8 cellular contexts compared by ENCODE assay signal in genomic region chr1:147541672-147542548, GRCh38. TPM values are rescaled to one million over a fixed set of nuclear protein-coding genes. Genes with fewer than 3 reads are reported as not detected.
DNase-seq lines count a peak whose midpoint lies in the region; ATAC-seq, FAIRE-seq and TF ChIP-seq lines count a peak whose summit lies in the region.

No MANE protein-coding gene starts in this region.

- H3K79me2 ChIP-seq in H1 (ENCODE audit: control insufficient read depth in 1 of 2, insufficient read depth in 2 of 2, low read length in 2 of 2), result peaks cover 0 to 45% of the 10 kb centered on the region in 2 experiments; a peak in 3 of 4 replicates

- H3K9ac ChIP-seq in H1 (replicated peaks in 1 of 4; ENCODE audit: extremely low read depth in 1 of 4, low read depth in 3 of 4, low read length in 3 of 4) (peak overlapping the region; percentile 60 to 82 (median 74)), mesenchymal stem cell (ENCODE audit: low read length) (peak overlapping the region; percentile 96)

- H3K9me3 Mint-ChIP-seq in T-helper 1 cell treated with Interleukin-12 subunit alpha and Interleukin-12 subunit beta and Interleukin-4 antibody, amounts not matched to agents 30 μg/mL and 1 μg/mL, for 36 hours, result peaks cover 8% of the 10 kb centered on the region

- H3K4me1 Mint-ChIP-seq in T-helper 1 cell treated with Interleukin-12 subunit alpha and Interleukin-12 subunit beta and Interleukin-4 antibody, amounts not matched to agents 30 μg/mL and 1 μg/mL, for 36 hours (ENCODE audit: low read depth), result peaks cover 28% of the 10 kb centered on the region

- H2BK15ac ChIP-seq in H1 (ENCODE audit: low read length) (peak overlapping the region; percentile 97; the same call in 1 of the 2 replicates), mesenchymal stem cell (ENCODE audit: low read depth, poor library complexity, severe bottlenecking) (peak overlapping the region; percentile 73)

- H3K9me3 ChIP-seq in H1 (ENCODE audit: insufficient read depth in 2 of 2, low read depth in 1 of 2, low read length in 1 of 2) (no peaks in the 10 kb centered on the region), mesenchymal stem cell (ENCODE audit: control insufficient read depth, low read length) (no peaks in the 10 kb centered on the region), suprapubic skin (no peaks in the 10 kb centered on the region)

- H2BK12ac ChIP-seq in H1 (ENCODE audit: low read depth, low read length) (peak overlapping the region; percentile 92), mesenchymal stem cell (ENCODE audit: low read length in 2 of 2) (peak overlapping the region; percentile 34 to 61)

- peaks cover 12% of the 10 kb centered on the region for H3K23me2 ChIP-seq in H1 (ENCODE audit: low read depth, low read length)

- H3K56ac ChIP-seq in H1 (replicated peaks; ENCODE audit: insufficient read length, low read depth, low read length), result peak overlapping the region; percentile 60

- H3K27ac ChIP-seq in H1 (ENCODE audit: low read depth, low read length), result peak overlapping the region; percentile 91
- H3K27ac ChIP-seq in mesenchymal stem cell (ENCODE audit: low read length, poor library complexity, severe bottlenecking), result peak overlapping the region; percentile 88
- H3K27ac ChIP-seq in suprapubic skin, result peak overlapping the region; percentile 75

- FAIRE-seq in H1 (lab: Jason Lieb, UNC), result no peak

- 3% methylated on average over 21 of the region's 29 CpGs; no CpG with 5 or more reads in 1 of the 2 experiments for WGBS in H1 (ENCODE audit: extremely low coverage in 1 of 2, insufficient coverage in 1 of 2, insufficient read length in 1 of 2, insufficient replicate concordance in 2 of 2, low coverage in 1 of 2, low lambda C conversion rate in 2 of 2, missing lambda C conversion rate in 1 of 2), 2 experiments
- WGBS in mesenchymal stem cell, result 1% methylated on average over 21 of the region's 29 CpGs
- 5% methylated on average over 29 of the region's 29 CpGs for WGBS in suprapubic skin

- H3K18ac ChIP-seq in H1 (ENCODE audit: extremely low read depth, low read length), result peak overlapping the region; percentile 94
- H3K18ac ChIP-seq in mesenchymal stem cell (ENCODE audit: low read depth in 1 of 2, low read length in 2 of 2), result peak overlapping the region; percentile 60 to 98

- TF ChIP-seq EP300 in H1 (IDR thresholded peaks at IDR 0.05; ENCODE audit: borderline replicate concordance in 1 of 2, low read depth in 2 of 2, low read length in 2 of 2) (no peak), suprapubic skin (IDR thresholded peaks at IDR 0.05) (no peak)

- CTCF ChIA-PET in H1 (lab: Charles Lee; ENCODE audit: partially characterized antibody), result interaction anchor here (1.0 to 1.3 kb wide), 6 partner anchors 9 to 88 kb away, joined by 3 to 4 read pairs (median 3); no protein-coding TSS in a partner anchor

- no peak overlapping the region; the same call in none of the 2 replicates for H4K8ac ChIP-seq in H1 (ENCODE audit: extremely low read depth, insufficient read depth, low read length)
- H4K8ac ChIP-seq in mesenchymal stem cell (ENCODE audit: low read length), result peak overlapping the region; percentile 87

- H4K91ac ChIP-seq in H1 (replicated peaks; ENCODE audit: insufficient read length, low read length) (peak overlapping the region; percentile 97), mesenchymal stem cell (ENCODE audit: low read length) (peak overlapping the region; percentile 88)

- H3K4me1 ChIP-seq in H1 (replicated peaks in 1 of 4; ENCODE audit: control insufficient read depth in 3 of 4, insufficient read depth in 4 of 4, low read length in 3 of 4) (peaks cover 4 to 23% (median 18%) of the 10 kb centered on the region in 4 experiments; a peak in 6 of 7 replicates), mesenchymal stem cell (ENCODE audit: control insufficient read depth, insufficient read depth, low read depth, low read length) (peaks cover 8% of the 10 kb centered on the region), suprapubic skin (peaks cover 43% of the 10 kb centered on the region)

- peak overlapping the region; percentile 97 to 99 for H3K4me2 ChIP-seq in H1 (ENCODE audit: insufficient read depth in 1 of 2, low read depth in 2 of 2, low read length in 2 of 2)
- H3K4me2 ChIP-seq in mesenchymal stem cell (ENCODE audit: low read length, poor library complexity, severe bottlenecking), result peak overlapping the region; percentile 82

- H2AK5ac ChIP-seq in H1 (ENCODE audit: low read depth, low read length) (no peak overlapping the region), mesenchymal stem cell (ENCODE audit: low read length, severe bottlenecking) (peak overlapping the region; percentile 17)

- TF ChIP-seq RAD21 in H1 (IDR thresholded peaks at IDR 0.05 in 1 of 2, conservative IDR thresholded peaks at IDR 0.05 in 1 of 2; ENCODE audit: low read depth in 2 of 2, low read length in 2 of 2), result no peak

- H3K14ac ChIP-seq in H1 (ENCODE audit: insufficient read length), result no peak overlapping the region
- peak overlapping the region in 1 of 2 experiments; percentile 96 for H3K14ac ChIP-seq in mesenchymal stem cell (ENCODE audit: low read length in 2 of 2)

- H4K5ac ChIP-seq in H1 (ENCODE audit: insufficient read length, low read depth, low read length), result peak overlapping the region; percentile 77

- H2AFZ ChIP-seq in H1 (ENCODE audit: low read length) (peak overlapping the region; percentile 25; the same call in 1 of the 2 replicates), mesenchymal stem cell (ENCODE audit: low read depth, low read length) (peak overlapping the region; percentile 75)

- peaks cover 11% of the 10 kb centered on the region for H3K36me3 Mint-ChIP-seq in T-helper 1 cell treated with Interleukin-12 subunit alpha and Interleukin-12 subunit beta and Interleukin-4 antibody, amounts not matched to agents 30 μg/mL and 1 μg/mL, for 36 hours (ENCODE audit: low read depth)

- H3K4me3 ChIP-seq in H1 (ENCODE audit: extremely low read depth in 1 of 4, insufficient read depth in 2 of 4, low read depth in 3 of 4, low read length in 4 of 4) (peak overlapping the region; percentile 80 to 91 (median 90)), mesenchymal stem cell (ENCODE audit: insufficient read depth in 1 of 2, low read depth in 1 of 2, low read length in 2 of 2) (peak overlapping the region; percentile 79 to 88), suprapubic skin (peak overlapping the region; percentile 57)

- H2BK5ac ChIP-seq in H1 (ENCODE audit: low read depth, low read length) (peak overlapping the region; percentile 92), mesenchymal stem cell (ENCODE audit: low read depth, low read length, poor library complexity, severe bottlenecking) (peak overlapping the region; percentile 89)

- H3K79me1 ChIP-seq in H1 (ENCODE audit: low read depth, low read length) (no peaks in the 10 kb centered on the region; the same call in 1 of the 2 replicates), mesenchymal stem cell (replicated peaks; ENCODE audit: low read length, poor library complexity, severe bottlenecking) (peaks cover 1% of the 10 kb centered on the region)

- no peaks in the 10 kb centered on the region; a peak in 1 of 8 replicates for H3K36me3 ChIP-seq in H1 (ENCODE audit: control insufficient read depth in 2 of 4, insufficient read depth in 4 of 4, low read length in 3 of 4)
- H3K36me3 ChIP-seq in mesenchymal stem cell (ENCODE audit: control insufficient read depth in 1 of 2, insufficient read depth in 2 of 2, low read depth in 1 of 2, low read length in 2 of 2), result no peaks in the 10 kb centered on the region
- H3K36me3 ChIP-seq in suprapubic skin, result no peaks in the 10 kb centered on the region

- H3K27me3 Mint-ChIP-seq in T-helper 1 cell treated with Interleukin-12 subunit alpha and Interleukin-12 subunit beta and Interleukin-4 antibody, amounts not matched to agents 30 μg/mL and 1 μg/mL, for 36 hours (ENCODE audit: low read depth), result peaks cover 6% of the 10 kb centered on the region

- H2BK120ac ChIP-seq in H1 (replicated peaks; ENCODE audit: low read depth, low read length), result peak overlapping the region; percentile 63
- H2BK120ac ChIP-seq in mesenchymal stem cell (ENCODE audit: low read depth, low read length), result peak overlapping the region; percentile 50

- H3K27me3 ChIP-seq in H1 (replicated peaks in 1 of 4; ENCODE audit: control insufficient read depth in 3 of 4, extremely low read depth in 1 of 4, insufficient read depth in 3 of 4, low read length in 3 of 4), result no peaks in the 10 kb centered on the region
- H3K27me3 ChIP-seq in mesenchymal stem cell (ENCODE audit: control insufficient read depth in 1 of 2, insufficient read depth in 1 of 2, low read length in 2 of 2), result no peaks in the 10 kb centered on the region
- no peaks in the 10 kb centered on the region for H3K27me3 ChIP-seq in suprapubic skin

- POLR2A ChIA-PET in H1 (lab: Charles Lee; ENCODE audit: partially characterized antibody), result interaction anchor here (0.6 to 8.1 kb wide), 24 partner anchors 8 to 458 kb away, joined by 3 to 70 read pairs (median 7); a partner anchor contains a TSS

- H3K27ac Mint-ChIP-seq in T-helper 1 cell treated with Interleukin-12 subunit alpha and Interleukin-12 subunit beta and Interleukin-4 antibody, amounts not matched to agents 30 μg/mL and 1 μg/mL, for 36 hours, result peak overlapping the region; percentile 21

- TF ChIP-seq CTCF in H1 (IDR thresholded peaks at IDR 0.05; ENCODE audit: control extremely low read depth in 1 of 3, insufficient read depth in 1 of 3, low read depth in 1 of 3, low read length in 3 of 3) (no peak), suprapubic skin (IDR thresholded peaks at IDR 0.05) (no peak)

- TF ChIP-seq POLR2A in H1 (IDR thresholded peaks at IDR 0.05; ENCODE audit: control extremely low read depth in 1 of 2, low read depth in 2 of 2, low read length in 2 of 2) (peak in 1 of 2 experiments; percentile 54; a peak in 2 of 3 replicates), suprapubic skin (IDR thresholded peaks at IDR 0.05) (no peak)

- H3K4ac ChIP-seq in H1 (replicated peaks; ENCODE audit: insufficient read length, low read depth, low read length) (peak overlapping the region; percentile 80), mesenchymal stem cell (ENCODE audit: low read depth in 1 of 2, low read length in 2 of 2) (peak overlapping the region; percentile 56 to 73)

- no peak for ATAC-seq in HG03045 (IDR thresholded peaks at IDR 0.05; ENCODE audit: unreplicated experiment)

- peak overlapping the region; percentile 62; the same call in 1 of the 2 replicates for H2BK20ac ChIP-seq in H1 (ENCODE audit: low read length)

- no peak overlapping the region for H3K4me3 Mint-ChIP-seq in T-helper 1 cell treated with Interleukin-12 subunit alpha and Interleukin-12 subunit beta and Interleukin-4 antibody, amounts not matched to agents 30 μg/mL and 1 μg/mL, for 36 hours

- H3K23ac ChIP-seq in H1 (ENCODE audit: insufficient read length), result no peak overlapping the region
- H3K23ac ChIP-seq in mesenchymal stem cell (ENCODE audit: low read length in 2 of 2), result peak overlapping the region; percentile 49 to 66

- no peaks in the 10 kb centered on the region for H4K20me1 ChIP-seq in H1 (replicated peaks in 1 of 2; ENCODE audit: control insufficient read depth in 1 of 2, insufficient read depth in 2 of 2, low read length in 2 of 2)

- peak; percentile 27 for DNase-seq in NCI-H510A treated with DMSO at 0.1 percent for 48 hours (lab: John Stamatoyannopoulos, UW)
- no peak for DNase-seq in NCI-H510A (lab: John Stamatoyannopoulos, UW)
- DNase-seq in H1 (ENCODE audit: low read depth in 1 of 2, low spot score in 2 of 2), result peak; percentile 25 to 73
- peak; percentile 71 for DNase-seq in mesenchymal stem cell
- peak; percentile 67 to 85 for DNase-seq in suprapubic skin (ENCODE audit: low spot score in 2 of 2)
- DNase-seq in NCI-H774 (lab: John Stamatoyannopoulos, UW), result no peak

RNA-seq across cellular contexts. Expression of gene BCL9, which starts 0.6 kb away (rescaled TPM):
- total RNA-seq in H1 (2021; fragmentation: NEBNext Ultra II Directional; extraction: Animal tissue kit (Norgen Biotek cat#: 25700)), result 38.7 and 44.6 TPM in 2 replicates
- polyA plus RNA-seq in H1 (2011; rRNA removed), result 25.2 and 30.8 TPM in 2 replicates
- 21.4 TPM for polyA plus RNA-seq in H1 (2011; cell fraction: cytosol; rRNA removed)
- 37.2 TPM for polyA plus RNA-seq in H1 (2011; cell fraction: nucleus; rRNA removed)
- polyA plus RNA-seq in H1 (2012, experiment 1 of 2), result 37.2 to 45.7 TPM (median 42.6 TPM) in 4 replicates
- polyA plus RNA-seq in H1 (2012, experiment 2 of 2), result 22.6 TPM
- 27.0 TPM for polyA plus RNA-seq in H1 (2013, experiment 1 of 2)
- 26.9 TPM for polyA plus RNA-seq in H1 (2013, experiment 2 of 2)
- 22.4 and 27.3 TPM in 2 replicates for polyA minus RNA-seq in H1 (2011; rRNA and poly(A)+ RNA removed)
- polyA minus RNA-seq in H1 (2011; cell fraction: cytosol; rRNA and poly(A)+ RNA removed), result 20.9 TPM
- polyA minus RNA-seq in H1 (2011; cell fraction: nucleus; rRNA and poly(A)+ RNA removed), result 31.5 TPM
- polyA plus RNA-seq in mesenchymal stem cell (2013, experiment 1 of 2), result 13.1 TPM
- 13.1 TPM for polyA plus RNA-seq in mesenchymal stem cell (2013, experiment 2 of 2)
- 10 to 100 TPM; 11.3 to 22.7 (median 13.1) TPM for total RNA-seq in suprapubic skin

Comparison
In these comparisons a context has a peak if more than half of its experiments do, and no peak if none do; other contexts are left out.
1. DNase-seq: peak in NCI-H510A treated with DMSO at 0.1 percent for 48 hours (single experiment), H1 (2 of 2), mesenchymal stem cell (single experiment) and suprapubic skin (2 of 2); none in NCI-H510A (single experiment) and NCI-H774 (single experiment).
2. Peak in every context shown above with its lines, with median percentiles within 50 percentile points of each other: H3K27ac ChIP-seq and H3K4me3 ChIP-seq.